In the genomic region with DNA sequence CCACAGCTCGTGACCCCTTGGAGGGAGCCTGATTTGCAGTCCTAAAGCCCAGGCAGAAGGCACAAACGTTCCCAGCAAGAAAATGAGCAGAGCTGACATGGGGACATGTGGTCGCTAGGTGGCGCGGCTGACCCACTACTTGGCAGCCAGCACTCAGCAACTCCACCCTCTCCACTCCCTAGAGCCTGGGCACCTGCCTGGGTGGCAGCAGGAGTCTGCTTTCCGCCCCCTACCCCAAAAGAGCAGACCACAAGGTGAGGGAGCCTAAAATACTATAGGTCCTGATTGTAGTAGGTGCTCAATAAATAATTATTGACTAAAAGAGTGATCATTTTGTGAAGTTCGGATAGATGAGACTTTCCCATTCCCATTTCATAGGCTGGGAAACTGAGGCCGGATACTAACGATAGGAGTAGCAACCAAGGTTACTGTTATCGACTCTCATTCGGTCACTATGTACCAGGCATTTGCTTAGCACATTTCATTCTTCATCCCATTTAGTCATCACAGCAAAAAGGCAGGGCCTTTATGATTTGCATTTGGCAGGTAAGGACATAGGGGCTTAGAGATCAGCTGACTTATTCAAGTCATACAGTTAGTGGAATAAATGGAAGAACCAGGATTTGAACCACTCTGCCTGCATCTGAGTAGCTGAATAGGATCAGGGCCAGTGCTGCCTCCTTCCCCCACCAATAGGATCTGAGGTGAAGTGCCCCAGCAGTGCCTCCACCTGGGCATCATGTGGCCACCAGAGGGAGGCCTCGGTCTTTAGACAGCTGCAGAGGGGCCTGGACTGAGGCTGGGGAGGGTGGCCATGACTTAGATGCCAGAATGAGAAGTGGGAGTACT, we compare ENCODE assay signal across 8 cellular contexts. TPM values are rescaled to one million over a fixed set of nuclear protein-coding genes. Genes with fewer than 3 reads are reported as not detected.
DNase-seq lines count a peak whose midpoint lies in the region; ATAC-seq and TF ChIP-seq lines count a peak whose summit lies in the region.

No MANE protein-coding gene starts in this region.

- no peak overlapping the region for H3K4me3 Mint-ChIP-seq in effector memory CD8-positive, alpha-beta T cell

- H3K27me3 Mint-ChIP-seq in effector memory CD8-positive, alpha-beta T cell = peaks cover 7 to 46% of the 10 kb centered on the region in 2 donors

- DNase-seq in GM10248 (ENCODE audit: extremely low spot score) = peak; percentile 86
- peak; percentile 65 for DNase-seq in NOMO-1 treated with DMSO at 0.1 percent for 48 hours (lab: John Stamatoyannopoulos, UW; ENCODE audit: unreplicated experiment)
- DNase-seq in activated CD8-positive, alpha-beta memory T cell treated with anti-CD3 and anti-CD28 coated beads for 24 hours = peak; percentile 91
- peak; percentile 70 to 74 (median 73) for DNase-seq in effector memory CD8-positive, alpha-beta T cell
- peak; percentile 71 for DNase-seq in mucosa of gallbladder (ENCODE audit: low spot score)
- peak; percentile 58 for DNase-seq in stimulated activated CD8-positive, alpha-beta memory T cell treated with anti-CD3 and anti-CD28 coated beads, Interleukin-7, amount 100 ng/mL, for 24 hours (ENCODE audit: low read depth)

- CTCF ChIA-PET in GM10248 (lab: Yijun Ruan, JAX) = interaction anchor here (0.6 to 5.6 kb wide), 47 partner anchors 10 to 443 kb away, joined by 3 to 108 read pairs (median 4); a partner anchor contains a TSS

- peak; percentile 91 for TF ChIP-seq CTCF in GM10248 (IDR thresholded peaks at IDR 0.05; ENCODE audit: control extremely low read depth, extremely low read depth, low read depth, missing control alignments)

- peaks cover 4 to 5% of the 10 kb centered on the region in 2 donors for H3K4me1 Mint-ChIP-seq in effector memory CD8-positive, alpha-beta T cell (ENCODE audit: low read depth in 2 of 2)

- POLR2A ChIA-PET in GM10248 (lab: Yijun Ruan, JAX) = no interaction called here

- ATAC-seq in HG03354 (IDR thresholded peaks at IDR 0.05; ENCODE audit: poor library complexity, severe bottlenecking, unreplicated experiment) (peak; percentile 72), HG03095 (IDR thresholded peaks at IDR 0.05; ENCODE audit: unreplicated experiment) (no peak)
- ATAC-seq in effector memory CD8-positive, alpha-beta T cell (replicated peaks) = peak; percentile 92

- no peak overlapping the region for H3K27ac Mint-ChIP-seq in effector memory CD8-positive, alpha-beta T cell

- H3K36me3 Mint-ChIP-seq in effector memory CD8-positive, alpha-beta T cell (ENCODE audit: insufficient read depth) = peaks cover 5% of the 10 kb centered on the region

- no peaks in the 10 kb centered on the region for H3K9me3 Mint-ChIP-seq in effector memory CD8-positive, alpha-beta T cell

RNA-seq across cellular contexts. Expression of a gene that starts 57.3 kb away (rescaled TPM):
- total RNA-seq in mucosa of gallbladder = not detected
